ENCODE assay signal across 11 cellular contexts in genomic region chr10:68997216-68997615, GRCh38. TPM values are rescaled to one million over a fixed set of nuclear protein-coding genes. Genes with fewer than 3 reads are reported as not detected.
DNase-seq lines count a peak whose midpoint lies in the region; ATAC-seq lines count a peak whose summit lies in the region.
"Had no signal": no experiment of that assay in that cellular context is flagged by ENCODE, and none has a peak within 500 bp of the region (broad histone marks: within the 10 kb centered on the region; RNA-seq: fewer than 3 reads in every experiment).

No MANE protein-coding gene starts in this region.

- peak overlapping the region; percentile 53 for H3K4me3 Mint-ChIP-seq in activated naive CD8-positive, alpha-beta T cell treated with anti-CD3 and anti-CD28 coated beads for 36 hours

- DNase-seq in CD1c-positive myeloid dendritic cell (ENCODE audit: extremely low spot score) (peak; percentile 41), T-helper 9 cell (no peak), UCSD-AML1 (lab: John Stamatoyannopoulos, UW; ENCODE audit: unreplicated experiment) (no peak), GM19238 (ENCODE audit: insufficient read length, low spot score) (no peak)
- DNase-seq in activated naive CD8-positive, alpha-beta T cell treated with anti-CD3 and anti-CD28 coated beads for 36 hours: no peak
- DNase-seq in effector CD4-positive, alpha-beta T cell: no peak
- DNase-seq: Calu3; effector CD8-positive, alpha-beta T cell; NCI-H1930 had no signal

- ATAC-seq in GM18870 (IDR thresholded peaks at IDR 0.05; ENCODE audit: unreplicated experiment) (peak; percentile 20), HG02938 (IDR thresholded peaks at IDR 0.05; ENCODE audit: unreplicated experiment) (peak; percentile 21)

- peaks cover 42% of the 10 kb centered on the region for H3K4me1 Mint-ChIP-seq in activated naive CD8-positive, alpha-beta T cell treated with anti-CD3 and anti-CD28 coated beads for 36 hours

- peaks cover 7% of the 10 kb centered on the region for H3K36me3 Mint-ChIP-seq in activated naive CD8-positive, alpha-beta T cell treated with anti-CD3 and anti-CD28 coated beads for 36 hours

- H3K27ac Mint-ChIP-seq in activated naive CD8-positive, alpha-beta T cell treated with anti-CD3 and anti-CD28 coated beads for 36 hours: peak overlapping the region; percentile 98

- no peaks in the 10 kb centered on the region for H3K27me3 Mint-ChIP-seq in activated naive CD8-positive, alpha-beta T cell treated with anti-CD3 and anti-CD28 coated beads for 36 hours

- H3K9me3 Mint-ChIP-seq in activated naive CD8-positive, alpha-beta T cell treated with anti-CD3 and anti-CD28 coated beads for 36 hours: peaks cover 1% of the 10 kb centered on the region

RNA-seq across cellular contexts. Expression of gene KIFBP, which starts 8.6 kb away (rescaled TPM):
- total RNA-seq in activated naive CD8-positive, alpha-beta T cell treated with anti-CD3 and anti-CD28 coated beads for 36 hours: 10 to 100 TPM; 13.3 to 14.1 TPM

RNA-seq across cellular contexts. Expression of gene DDX21, which starts 41.2 kb away (rescaled TPM):
- 100 to 1,000 TPM; 306 to 308 TPM for total RNA-seq in activated naive CD8-positive, alpha-beta T cell treated with anti-CD3 and anti-CD28 coated beads for 36 hours
